Comparison of ENCODE assay signal across 28 cellular contexts in genomic region chr2:42304059-42304713, GRCh38.
"Had no signal": no experiment of that assay in that cellular context is flagged by ENCODE, and none has a peak within 500 bp of the region (broad histone marks: within the 10 kb centered on the region; RNA-seq: fewer than 3 reads in every experiment).

No MANE protein-coding gene starts in this region.

- H3K4me1 Mint-ChIP-seq: endodermal cell had no signal

- H3K27ac Mint-ChIP-seq: activated CD4-positive, alpha-beta T cell treated with anti-CD3 and anti-CD28 coated beads, Interleukin-2, amount 10 ng/mL, durations not matched to agents 24 days and 14 days; activated CD8-positive, alpha-beta T cell treated with anti-CD3 and anti-CD28 coated beads for 36 hours; activated naive CD4-positive, alpha-beta T cell treated with anti-CD3 and anti-CD28 coated beads, Interleukin-2, amount 10 ng/mL, durations not matched to agents 7 days and 5 days; activated T-cell treated with anti-CD3 and anti-CD28 coated beads, Interleukin-2, amount 50 U/mL, for 72 hours; dendritic cell treated with granulocyte-macrophage colony-stimulating factor and Interleukin-4, amounts not matched to agents 40 ng/mL and 50 ng/mL, for 4 days; endodermal cell; T-helper 1 cell treated with Interleukin-12 subunit alpha and Interleukin-12 subunit beta and Interleukin-4 antibody, amounts not matched to agents 30 μg/mL and 1 μg/mL, for 36 hours had no signal

- H3K4me3 ChIP-seq: esophagus muscularis mucosa, heart left ventricle, left lung, lower lobe of right lung, smooth muscle cell, testis, transverse colon had no signal

- ATAC-seq: activated CD8-positive, alpha-beta T cell treated with anti-CD3 and anti-CD28 coated beads for 36 hours; activated T-cell treated with anti-CD3 and anti-CD28 coated beads, Interleukin-2, amount 50 U/mL, for 72 hours; foreskin keratinocyte; heart left ventricle; natural killer cell treated with Interleukin-12 subunit alpha and Interleukin-12 subunit beta and Interleukin-15 and Interleukin-18, amount 100 ng/mL, for 72 hours had no signal

- H3K9me3 Mint-ChIP-seq: activated CD4-positive, alpha-beta T cell treated with anti-CD3 and anti-CD28 coated beads, Interleukin-2, amount 10 ng/mL, durations not matched to agents 24 days and 14 days; activated CD8-positive, alpha-beta T cell treated with anti-CD3 and anti-CD28 coated beads for 36 hours; activated naive CD4-positive, alpha-beta T cell treated with anti-CD3 and anti-CD28 coated beads, Interleukin-2, amount 10 ng/mL, durations not matched to agents 7 days and 5 days; activated T-cell treated with anti-CD3 and anti-CD28 coated beads, Interleukin-2, amount 50 U/mL, for 72 hours; dendritic cell treated with granulocyte-macrophage colony-stimulating factor and Interleukin-4, amounts not matched to agents 40 ng/mL and 50 ng/mL, for 4 days; endodermal cell; natural killer cell treated with Interleukin-12 subunit alpha and Interleukin-12 subunit beta and Interleukin-15 and Interleukin-18, amount 100 ng/mL, for 72 hours; T-helper 1 cell treated with Interleukin-12 subunit alpha and Interleukin-12 subunit beta and Interleukin-4 antibody, amounts not matched to agents 30 μg/mL and 1 μg/mL, for 36 hours had no signal

- H3K27me3 Mint-ChIP-seq: activated CD4-positive, alpha-beta T cell treated with anti-CD3 and anti-CD28 coated beads, Interleukin-2, amount 10 ng/mL, durations not matched to agents 24 days and 14 days; activated CD8-positive, alpha-beta T cell treated with anti-CD3 and anti-CD28 coated beads for 36 hours; activated naive CD4-positive, alpha-beta T cell treated with anti-CD3 and anti-CD28 coated beads, Interleukin-2, amount 10 ng/mL, durations not matched to agents 7 days and 5 days; dendritic cell treated with granulocyte-macrophage colony-stimulating factor and Interleukin-4, amounts not matched to agents 40 ng/mL and 50 ng/mL, for 4 days; natural killer cell treated with Interleukin-12 subunit alpha and Interleukin-12 subunit beta and Interleukin-15 and Interleukin-18, amount 100 ng/mL, for 72 hours had no signal

- H3K27ac ChIP-seq: brain microvascular endothelial cell, esophagus muscularis mucosa, foreskin keratinocyte, heart left ventricle, left lung, lower lobe of right lung, testis, transverse colon, WERI-Rb-1 had no signal

- DNase-seq: activated CD4-positive, alpha-beta T cell treated with anti-CD3 and anti-CD28 coated beads, Interleukin-2, amount 10 ng/mL, durations not matched to agents 24 days and 14 days; activated CD4-positive, CD25-positive, alpha-beta regulatory T cell treated with anti-CD3 and anti-CD28 coated beads, Interleukin-2, amount 50 U/mL, for 72 hours; activated CD8-positive, alpha-beta T cell treated with anti-CD3 and anti-CD28 coated beads for 36 hours; activated effector memory CD4-positive, alpha-beta T cell treated with Interleukin-2 at 50 U/mL for 16 hours; activated naive CD4-positive, alpha-beta T cell treated with anti-CD3 and anti-CD28 coated beads, Interleukin-2, amount 10 ng/mL, durations not matched to agents 7 days and 5 days; activated T-cell treated with anti-CD3 and anti-CD28 coated beads, Interleukin-2, amount 50 U/mL, for 72 hours; amniotic stem cell; brain microvascular endothelial cell; central memory CD4-positive, alpha-beta T cell; endodermal cell; foreskin keratinocyte; heart left ventricle; left lung; lower lobe of right lung; mesendoderm; posterior cingulate gyrus; stimulated activated CD4-positive, alpha-beta T cell treated with anti-CD3 and anti-CD28 coated beads, Interleukin-1b, Interleukin-23, amount 100 ng/mL, for 48 hours; stimulated activated CD4-positive, alpha-beta T cell treated with anti-CD3 and anti-CD28 coated beads, Interleukin-4, amount 100 ng/mL, for 4 hours; stimulated activated naive CD4-positive, alpha-beta T cell; T1000; testis; transverse colon; WERI-Rb-1 had no signal

- H3K27me3 ChIP-seq: brain microvascular endothelial cell, esophagus muscularis mucosa, foreskin keratinocyte, heart left ventricle, left lung, testis, transverse colon had no signal

- H3K4me2 ChIP-seq: smooth muscle cell had no signal

- H3K4me1 ChIP-seq: esophagus muscularis mucosa, foreskin keratinocyte, heart left ventricle, left lung, lower lobe of right lung, testis, transverse colon had no signal

- H3K9me3 ChIP-seq: esophagus muscularis mucosa, heart left ventricle, left lung, lower lobe of right lung, testis, transverse colon had no signal

- H3K4me3 Mint-ChIP-seq: activated CD4-positive, alpha-beta T cell treated with anti-CD3 and anti-CD28 coated beads, Interleukin-2, amount 10 ng/mL, durations not matched to agents 24 days and 14 days; activated CD8-positive, alpha-beta T cell treated with anti-CD3 and anti-CD28 coated beads for 36 hours; activated naive CD4-positive, alpha-beta T cell treated with anti-CD3 and anti-CD28 coated beads, Interleukin-2, amount 10 ng/mL, durations not matched to agents 7 days and 5 days; activated T-cell treated with anti-CD3 and anti-CD28 coated beads, Interleukin-2, amount 50 U/mL, for 72 hours; dendritic cell treated with granulocyte-macrophage colony-stimulating factor and Interleukin-4, amounts not matched to agents 40 ng/mL and 50 ng/mL, for 4 days; endodermal cell; natural killer cell treated with Interleukin-12 subunit alpha and Interleukin-12 subunit beta and Interleukin-15 and Interleukin-18, amount 100 ng/mL, for 72 hours; T-helper 1 cell treated with Interleukin-12 subunit alpha and Interleukin-12 subunit beta and Interleukin-4 antibody, amounts not matched to agents 30 μg/mL and 1 μg/mL, for 36 hours had no signal
